In the genomic region with DNA sequence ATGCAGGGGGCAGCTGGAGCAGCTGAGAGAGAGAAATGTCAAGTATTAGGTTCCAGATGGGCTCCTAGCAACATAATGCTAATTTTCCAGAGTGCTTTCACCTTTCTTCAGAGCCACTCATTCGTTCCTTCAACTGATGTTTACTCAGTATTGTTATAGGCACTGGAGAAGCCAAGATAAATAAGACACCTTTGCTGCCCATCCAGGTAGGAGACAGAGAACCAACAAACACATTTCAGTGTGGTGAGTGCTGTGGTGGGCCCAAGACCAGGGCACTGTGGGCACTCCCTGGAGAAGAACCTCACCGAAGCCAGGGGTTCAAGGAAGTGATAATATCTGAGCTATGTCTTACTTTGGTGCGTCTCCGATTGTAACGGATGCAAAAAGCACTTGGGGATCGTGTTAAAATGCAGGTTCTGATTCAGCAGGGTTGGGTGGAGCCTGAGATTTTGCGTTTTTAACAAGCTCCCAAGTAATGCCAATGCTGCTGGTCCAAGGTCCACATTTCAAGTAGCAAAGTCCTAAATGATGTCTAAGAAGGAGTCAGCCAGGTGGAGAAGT, we compare ENCODE assay signal across 9 cellular contexts. TPM values are rescaled to one million over a fixed set of nuclear protein-coding genes. Genes with fewer than 3 reads are reported as not detected.
DNase-seq lines count a peak whose midpoint lies in the region; ATAC-seq and TF ChIP-seq lines count a peak whose summit lies in the region.
"Had no signal": no experiment of that assay in that cellular context is flagged by ENCODE, and none has a peak within 500 bp of the region (broad histone marks: within the 10 kb centered on the region; RNA-seq: fewer than 3 reads in every experiment).

No MANE protein-coding gene starts in this region.

- DNase-seq in DMS79 treated with DMSO at 0.1 percent for 48 hours (lab: John Stamatoyannopoulos, UW), result peak; percentile 66
- DNase-seq in NCI-H2029 (lab: John Stamatoyannopoulos, UW), result peak; percentile 96
- DNase-seq in naive thymus-derived CD8-positive, alpha-beta T cell, result no peak
- DNase-seq in GOT3 (lab: John Stamatoyannopoulos, UW), result no peak
- DNase-seq in GM10266 (ENCODE audit: extremely low spot score), result no peak
- no peak for DNase-seq in Calu3
- DNase-seq: islet precursor cell had no signal

- peaks cover 4% of the 10 kb centered on the region for H3K9me3 Mint-ChIP-seq in activated T-helper 17 cell treated with anti-CD3 and anti-CD28 coated beads, Interleukin-2, amount 50 U/mL, for 72 hours
- no peaks in the 10 kb centered on the region for H3K9me3 Mint-ChIP-seq in naive thymus-derived CD8-positive, alpha-beta T cell
- no peaks in the 10 kb centered on the region for H3K9me3 Mint-ChIP-seq in Calu3 (ENCODE audit: low read depth, unreplicated experiment)

- peak overlapping the region; percentile 83 for H3K27ac Mint-ChIP-seq in activated T-helper 17 cell treated with anti-CD3 and anti-CD28 coated beads, Interleukin-2, amount 50 U/mL, for 72 hours
- H3K27ac Mint-ChIP-seq in naive thymus-derived CD8-positive, alpha-beta T cell, result peak overlapping the region; percentile 95 to 99 (median 98)
- no peak overlapping the region for H3K27ac Mint-ChIP-seq in Calu3 (ENCODE audit: unreplicated experiment)

- intact Hi-C loops in Calu3 (cut with micrococcal nuclease; ENCODE audit: unreplicated experiment), result no loop called here

- CTCF ChIA-PET in Calu3 (lab: Charles Lee), result no interaction called here

- BruUV-seq in Calu3 (replicated peaks; lab: Mats Ljungman, UMichigan), result no TSS peak

- H3K27me3 Mint-ChIP-seq in activated T-helper 17 cell treated with anti-CD3 and anti-CD28 coated beads, Interleukin-2, amount 50 U/mL, for 72 hours, result no peaks in the 10 kb centered on the region
- no peaks in the 10 kb centered on the region for H3K27me3 Mint-ChIP-seq in naive thymus-derived CD8-positive, alpha-beta T cell
- no peaks in the 10 kb centered on the region for H3K27me3 Mint-ChIP-seq in Calu3 (ENCODE audit: unreplicated experiment)

- POLR2A ChIA-PET in naive thymus-derived CD8-positive, alpha-beta T cell (lab: Charles Lee), result interaction anchor here (0.6 to 3.3 kb wide), 11 partner anchors 9 to 900 kb away, joined by 3 to 43 read pairs (median 4); a partner anchor contains a TSS

- H3K4me1 Mint-ChIP-seq in activated T-helper 17 cell treated with anti-CD3 and anti-CD28 coated beads, Interleukin-2, amount 50 U/mL, for 72 hours, result peaks cover 35% of the 10 kb centered on the region
- H3K4me1 Mint-ChIP-seq in naive thymus-derived CD8-positive, alpha-beta T cell, result peaks cover 32 to 86% (median 83%) of the 10 kb centered on the region in 4 donors
- no peaks in the 10 kb centered on the region for H3K4me1 Mint-ChIP-seq in Calu3 (ENCODE audit: low read depth, unreplicated experiment)

- TF ChIP-seq CTCF in GM10266 (IDR thresholded peaks at IDR 0.05; ENCODE audit: control insufficient read depth, insufficient read depth, low read depth, missing control alignments) (no peak), Calu3 (IDR thresholded peaks at IDR 0.05; ENCODE audit: unreplicated experiment) (no peak)

- no peaks in the 10 kb centered on the region for H3K36me3 Mint-ChIP-seq in activated T-helper 17 cell treated with anti-CD3 and anti-CD28 coated beads, Interleukin-2, amount 50 U/mL, for 72 hours (ENCODE audit: low read depth)
- no peaks in the 10 kb centered on the region for H3K36me3 Mint-ChIP-seq in naive thymus-derived CD8-positive, alpha-beta T cell
- no peaks in the 10 kb centered on the region for H3K36me3 Mint-ChIP-seq in Calu3 (ENCODE audit: insufficient read depth, unreplicated experiment)

- peak overlapping the region; percentile 76 for H3K4me3 Mint-ChIP-seq in activated T-helper 17 cell treated with anti-CD3 and anti-CD28 coated beads, Interleukin-2, amount 50 U/mL, for 72 hours
- peak overlapping the region; percentile 77 to 93 (median 87) for H3K4me3 Mint-ChIP-seq in naive thymus-derived CD8-positive, alpha-beta T cell
- no peak overlapping the region for H3K4me3 Mint-ChIP-seq in Calu3 (ENCODE audit: low read depth, unreplicated experiment)

- peak; percentile 45 for ATAC-seq in activated T-helper 17 cell treated with anti-CD3 and anti-CD28 coated beads, Interleukin-2, amount 50 U/mL, for 72 hours (replicated peaks)
- peak; percentile 18 to 33 for ATAC-seq in naive thymus-derived CD8-positive, alpha-beta T cell
- ATAC-seq in HG02588 (IDR thresholded peaks at IDR 0.05; ENCODE audit: unreplicated experiment), result no peak

RNA-seq across cellular contexts. Expression of a gene that starts 42.0 kb away (rescaled TPM):
- total RNA-seq in activated T-helper 17 cell treated with anti-CD3 and anti-CD28 coated beads, Interleukin-2, amount 50 U/mL, for 72 hours, result 10 to 100 TPM; 15.1 to 16.2 TPM
- 10 to 100 TPM; 85.0 to 86.3 TPM for total RNA-seq in naive thymus-derived CD8-positive, alpha-beta T cell
- 10 to 100 TPM; 57.7 to 84.4 (median 69.1) TPM for polyA plus RNA-seq in naive thymus-derived CD8-positive, alpha-beta T cell
- total RNA-seq in Calu3 (2022), result 5.4 and 5.8 TPM in 2 replicates

Comparison
In these comparisons a context has a peak if more than half of its experiments do, and no peak if none do; other contexts are left out.
1. DNase-seq: peak in DMS79 treated with DMSO at 0.1 percent for 48 hours (single experiment) and NCI-H2029 (single experiment); none in naive thymus-derived CD8-positive, alpha-beta T cell (0 of 10), GOT3 (single experiment), GM10266 (single experiment) and Calu3 (single experiment).
2. RNA of a gene that starts 42.0 kb away (total RNA-seq): 85.0 to 86.3 TPM in naive thymus-derived CD8-positive, alpha-beta T cell; 15.1 to 16.2 TPM in activated T-helper 17 cell treated with anti-CD3 and anti-CD28 coated beads, Interleukin-2, amount 50 U/mL, for 72 hours and 5.4 to 5.8 TPM in Calu3; every median in the first group is over 4 times any median in the second.